1 cellular context compared by ENCODE assay signal in genomic region chr11:57308426-57309060, GRCh38.
TF ChIP-seq lines count a peak whose summit lies in the region.

No MANE protein-coding gene starts in this region.

TF ChIP-seq in H1, 55 proteins besides CTCF, POLR2A, EP300 and RAD21:
- no peak for TF ChIP-seq CBX8 (IDR thresholded peaks at IDR 0.05; ENCODE audit: borderline replicate concordance, low read depth, low read length)
- TF ChIP-seq ASH2L (IDR thresholded peaks at IDR 0.05; ENCODE audit: low read length) = no peak
- TF ChIP-seq SP1 (IDR thresholded peaks at IDR 0.05; ENCODE audit: low read depth, low read length) = no peak
- TF ChIP-seq KDM1A (IDR thresholded peaks at IDR 0.05; ENCODE audit: borderline replicate concordance, low read length) = no peak
- no peak for TF ChIP-seq SIN3A (conservative IDR thresholded peaks at IDR 0.05 in 1 of 2, IDR thresholded peaks at IDR 0.05 in 1 of 2; ENCODE audit: low read depth in 1 of 2, low read length in 2 of 2)
- no peak for TF ChIP-seq GTF2F1 (IDR thresholded peaks at IDR 0.05; ENCODE audit: borderline replicate concordance, low read depth, low read length)
- TF ChIP-seq USF2 (IDR thresholded peaks at IDR 0.05; ENCODE audit: low read length) = no peak
- no peak for TF ChIP-seq ZNF274 (IDR thresholded peaks at IDR 0.05; ENCODE audit: borderline replicate concordance, extremely low read depth, low read length)
- no peak for TF ChIP-seq RFX5 (IDR thresholded peaks at IDR 0.05; ENCODE audit: borderline replicate concordance, low read depth, low read length)
- no peak; the same call in 1 of the 2 replicates for TF ChIP-seq POLR2AphosphoS5 (IDR thresholded peaks at IDR 0.05; ENCODE audit: low read depth, low read length)
- TF ChIP-seq JUND (IDR thresholded peaks at IDR 0.05; ENCODE audit: low read length) = no peak
- TF ChIP-seq HDAC2 (IDR thresholded peaks at IDR 0.05; ENCODE audit: borderline replicate concordance in 1 of 2, low read depth in 2 of 2, low read length in 2 of 2) = no peak
- TF ChIP-seq TAF7 (optimal IDR thresholded peaks at IDR 0.05; ENCODE audit: borderline replicate concordance, low read depth, low read length) = no peak
